ENCODE assay signal across 1 cellular context in genomic region chr1:51648180-51649109, GRCh38.
TF ChIP-seq lines count a peak whose summit lies in the region.

No MANE protein-coding gene starts in this region.

TF ChIP-seq in K562, 482 proteins besides CTCF, POLR2A, EP300 and RAD21 (continued from another document):
- TF ChIP-seq, protein P1, sequence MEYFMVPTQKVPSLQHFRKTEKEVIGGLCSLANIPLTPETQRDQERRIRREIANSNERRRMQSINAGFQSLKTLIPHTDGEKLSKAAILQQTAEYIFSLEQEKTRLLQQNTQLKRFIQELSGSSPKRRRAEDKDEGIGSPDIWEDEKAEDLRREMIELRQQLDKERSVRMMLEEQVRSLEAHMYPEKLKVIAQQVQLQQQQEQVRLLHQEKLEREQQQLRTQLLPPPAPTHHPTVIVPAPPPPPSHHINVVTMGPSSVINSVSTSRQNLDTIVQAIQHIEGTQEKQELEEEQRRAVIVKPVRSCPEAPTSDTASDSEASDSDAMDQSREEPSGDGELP (CRISPR knock-in tag; IDR thresholded peaks at IDR 0.05; ENCODE audit: borderline replicate concordance), result peak; percentile 40
- TF ChIP-seq ASH1L (IDR thresholded peaks at IDR 0.05; ENCODE audit: borderline replicate concordance, low read depth, partially characterized antibody), result no peak
- TF ChIP-seq, protein P2, sequence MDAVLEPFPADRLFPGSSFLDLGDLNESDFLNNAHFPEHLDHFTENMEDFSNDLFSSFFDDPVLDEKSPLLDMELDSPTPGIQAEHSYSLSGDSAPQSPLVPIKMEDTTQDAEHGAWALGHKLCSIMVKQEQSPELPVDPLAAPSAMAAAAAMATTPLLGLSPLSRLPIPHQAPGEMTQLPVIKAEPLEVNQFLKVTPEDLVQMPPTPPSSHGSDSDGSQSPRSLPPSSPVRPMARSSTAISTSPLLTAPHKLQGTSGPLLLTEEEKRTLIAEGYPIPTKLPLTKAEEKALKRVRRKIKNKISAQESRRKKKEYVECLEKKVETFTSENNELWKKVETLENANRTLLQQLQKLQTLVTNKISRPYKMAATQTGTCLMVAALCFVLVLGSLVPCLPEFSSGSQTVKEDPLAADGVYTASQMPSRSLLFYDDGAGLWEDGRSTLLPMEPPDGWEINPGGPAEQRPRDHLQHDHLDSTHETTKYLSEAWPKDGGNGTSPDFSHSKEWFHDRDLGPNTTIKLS (IDR thresholded peaks at IDR 0.05; ENCODE audit: borderline replicate concordance, low read depth), result no peak
- TF ChIP-seq PRMT5 (CRISPR knock-in tag; IDR thresholded peaks at IDR 0.05), result no peak
- TF ChIP-seq CHD1 (IDR thresholded peaks at IDR 0.05; ENCODE audit: low read length), result no peak
- TF ChIP-seq, protein P3, sequence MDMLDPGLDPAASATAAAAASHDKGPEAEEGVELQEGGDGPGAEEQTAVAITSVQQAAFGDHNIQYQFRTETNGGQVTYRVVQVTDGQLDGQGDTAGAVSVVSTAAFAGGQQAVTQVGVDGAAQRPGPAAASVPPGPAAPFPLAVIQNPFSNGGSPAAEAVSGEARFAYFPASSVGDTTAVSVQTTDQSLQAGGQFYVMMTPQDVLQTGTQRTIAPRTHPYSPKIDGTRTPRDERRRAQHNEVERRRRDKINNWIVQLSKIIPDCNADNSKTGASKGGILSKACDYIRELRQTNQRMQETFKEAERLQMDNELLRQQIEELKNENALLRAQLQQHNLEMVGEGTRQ (CRISPR knock-in tag; IDR thresholded peaks at IDR 0.05), result no peak
- no peak for TF ChIP-seq ZNF146 (CRISPR knock-in tag; IDR thresholded peaks at IDR 0.05; ENCODE audit: unreplicated experiment)
- no peak for TF ChIP-seq U2AF1 (optimal IDR thresholded peaks at IDR 0.05; ENCODE audit: low read depth, low read length)
- TF ChIP-seq, protein P4, sequence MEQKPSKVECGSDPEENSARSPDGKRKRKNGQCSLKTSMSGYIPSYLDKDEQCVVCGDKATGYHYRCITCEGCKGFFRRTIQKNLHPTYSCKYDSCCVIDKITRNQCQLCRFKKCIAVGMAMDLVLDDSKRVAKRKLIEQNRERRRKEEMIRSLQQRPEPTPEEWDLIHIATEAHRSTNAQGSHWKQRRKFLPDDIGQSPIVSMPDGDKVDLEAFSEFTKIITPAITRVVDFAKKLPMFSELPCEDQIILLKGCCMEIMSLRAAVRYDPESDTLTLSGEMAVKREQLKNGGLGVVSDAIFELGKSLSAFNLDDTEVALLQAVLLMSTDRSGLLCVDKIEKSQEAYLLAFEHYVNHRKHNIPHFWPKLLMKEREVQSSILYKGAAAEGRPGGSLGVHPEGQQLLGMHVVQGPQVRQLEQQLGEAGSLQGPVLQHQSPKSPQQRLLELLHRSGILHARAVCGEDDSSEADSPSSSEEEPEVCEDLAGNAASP (IDR thresholded peaks at IDR 0.05), result no peak
TF ChIP-seq in K562: peak in this region for 65.
